In the genomic region with DNA sequence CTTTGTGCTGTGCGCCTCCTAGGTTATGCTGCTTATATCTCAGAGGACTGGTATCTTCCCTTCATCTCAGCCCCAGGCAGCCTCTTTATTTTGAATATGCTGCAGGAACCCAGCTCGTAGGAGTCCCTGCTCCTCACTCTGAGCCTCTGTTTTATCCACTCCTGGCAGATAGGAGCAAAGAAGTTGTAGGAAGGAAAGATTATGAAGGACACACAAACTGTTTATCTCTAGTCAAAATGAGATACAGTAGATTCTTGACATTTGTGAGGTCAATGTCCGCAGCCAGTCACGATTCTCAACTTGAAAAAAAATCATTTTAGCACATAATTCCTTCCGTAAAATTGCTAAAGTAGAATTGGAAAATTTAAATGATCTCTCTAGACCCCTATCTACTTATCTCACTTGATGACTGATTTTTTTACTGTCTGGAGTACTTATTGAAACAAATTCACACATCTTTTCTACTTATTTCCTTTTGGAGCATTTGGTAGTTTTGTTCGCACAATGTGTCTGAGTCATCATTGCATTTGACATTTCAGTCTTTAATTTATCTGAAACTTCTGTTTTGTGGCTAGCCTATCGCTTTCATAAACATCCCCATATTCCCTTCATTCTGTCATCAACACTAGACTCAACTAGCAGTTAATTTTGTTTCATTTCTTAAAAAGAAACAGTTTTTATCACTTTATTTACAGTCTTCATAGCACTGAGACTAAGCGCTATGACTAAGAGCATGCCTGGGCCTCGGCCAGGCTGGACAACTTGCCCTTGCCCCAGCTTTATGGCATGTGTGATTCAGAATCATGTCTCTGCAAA, we compare ENCODE assay signal across 8 cellular contexts. TPM values are rescaled to one million over a fixed set of nuclear protein-coding genes. Genes with fewer than 3 reads are reported as not detected.
DNase-seq lines count a peak whose midpoint lies in the region; ATAC-seq and TF ChIP-seq lines count a peak whose summit lies in the region.

No MANE protein-coding gene starts in this region.

- H3K27ac ChIP-seq in mammary epithelial cell (ENCODE audit: insufficient read depth, low read depth, low read length) (no peak overlapping the region), RWPE1 (no peak overlapping the region)

- H3K4me1 ChIP-seq in mammary epithelial cell (ENCODE audit: insufficient read depth, low read length) = no peaks in the 10 kb centered on the region

- no peak overlapping the region for H3K4me3 ChIP-seq in mammary epithelial cell (replicated peaks in 1 of 3; ENCODE audit: insufficient read depth in 1 of 3, low read depth in 2 of 3, low read length in 3 of 3)

- POLR2A ChIA-PET in RWPE1 (lab: Yijun Ruan, JAX; ENCODE audit: low non-redundant PET) = no interaction called here

- H2AFZ ChIP-seq in mammary epithelial cell (ENCODE audit: low read depth, low read length) = no peak overlapping the region

- H3K79me2 ChIP-seq in mammary epithelial cell (ENCODE audit: insufficient read depth, low read length) = peaks cover 18% of the 10 kb centered on the region

- BruUV-seq in mammary epithelial cell (replicated peaks; lab: Mats Ljungman, UMichigan) = no TSS peak

- intact Hi-C loops in mammary epithelial cell (cut with micrococcal nuclease) = no loop called here
- intact Hi-C loops in head of caudate nucleus (cut with DNase I) = no loop called here

- ATAC-seq in HG02973 (IDR thresholded peaks at IDR 0.05; ENCODE audit: unreplicated experiment) = no peak

- no peaks in the 10 kb centered on the region for H3K9me3 ChIP-seq in mammary epithelial cell (replicated peaks; ENCODE audit: insufficient read depth, low read length)

- H4K20me1 ChIP-seq in mammary epithelial cell (ENCODE audit: insufficient read depth, low read length) = no peaks in the 10 kb centered on the region

- H3K36me3 ChIP-seq in mammary epithelial cell (ENCODE audit: insufficient read depth, low read length) = no peaks in the 10 kb centered on the region

- H3K4me2 ChIP-seq in mammary epithelial cell (ENCODE audit: insufficient read depth, low read depth, low read length) = no peak overlapping the region

- WGBS in mammary epithelial cell (ENCODE audit: low coverage, missing lambda C conversion rate) = 97% methylated on average over 9 of the region's 9 CpGs

- peak; percentile 59 for DNase-seq in GM03348 (ENCODE audit: low spot score)
- peak; percentile 28 for DNase-seq in OCI-M2 (lab: John Stamatoyannopoulos, UW; ENCODE audit: unreplicated experiment)
- peak; percentile 8 for DNase-seq in mammary epithelial cell
- peak; percentile 43 for DNase-seq in non-pigmented ciliary epithelial cell (ENCODE audit: low read depth)
- DNase-seq in RWPE1 (ENCODE audit: low spot score) = no peak
- no peak for DNase-seq in putamen (ENCODE audit: low spot score)
- no peak for DNase-seq in head of caudate nucleus

- in situ Hi-C loops in mammary epithelial cell (cut with MboI; ENCODE audit: low sequenced_read_pairs in 2 of 2) = no loop called here

- dilution Hi-C loops in mammary epithelial cell (cut with HindIII; ENCODE audit: low sequenced_read_pairs) = no loop called here

- no peak for TF ChIP-seq CTCF in mammary epithelial cell (conservative IDR thresholded peaks at IDR 0.05 in 1 of 2, IDR thresholded peaks at IDR 0.05 in 1 of 2; ENCODE audit: extremely low read depth in 1 of 2, insufficient read depth in 1 of 2, low read depth in 1 of 2, low read length in 2 of 2)
- TF ChIP-seq CTCF in RWPE1 (conservative IDR thresholded peaks at IDR 0.05; ENCODE audit: low read depth) = no peak

- CTCF ChIA-PET in mammary epithelial cell (lab: Charles Lee; ENCODE audit: low non-redundant PET) = interaction anchor here (0.6 kb wide), 1 partner anchor 79 kb away, joined by 5 read pairs; no protein-coding TSS in a partner anchor
- CTCF ChIA-PET in RWPE1 (lab: Yijun Ruan, JAX) = interaction anchor here (0.5 to 0.8 kb wide), 3 partner anchors 28 to 689 kb away, joined by 3 to 5 read pairs (median 3); no protein-coding TSS in a partner anchor

- H3K9ac ChIP-seq in mammary epithelial cell (ENCODE audit: insufficient read depth, low read length) = no peak overlapping the region

- no peaks in the 10 kb centered on the region for H3K27me3 ChIP-seq in mammary epithelial cell (ENCODE audit: insufficient read depth, low read length)

RNA-seq across cellular contexts. Expression of gene L3MBTL3, which starts 15.8 kb away (rescaled TPM):
- total RNA-seq in mammary epithelial cell = 1 to 10 TPM; 5.0 to 8.9 TPM
- 5.6 TPM for polyA plus RNA-seq in mammary epithelial cell
- polyA minus RNA-seq in mammary epithelial cell = 20.1 TPM

Comparison
In these comparisons a context has a peak if more than half of its experiments do, and no peak if none do; other contexts are left out.
1. DNase-seq: peak in GM03348 (single experiment), OCI-M2 (single experiment), mammary epithelial cell (single experiment) and non-pigmented ciliary epithelial cell (single experiment); none in RWPE1 (single experiment), putamen (single experiment) and head of caudate nucleus (0 of 42).